In genomic region chr10:95262763-95263518, GRCh38 we compare ENCODE assay signal across 29 cellular contexts. TPM values are rescaled to one million over a fixed set of nuclear protein-coding genes. Genes with fewer than 3 reads are reported as not detected.
DNase-seq lines count a peak whose midpoint lies in the region; ATAC-seq, FAIRE-seq and TF ChIP-seq lines count a peak whose summit lies in the region.
"Had no signal": no experiment of that assay in that cellular context is flagged by ENCODE, and none has a peak within 500 bp of the region (broad histone marks: within the 10 kb centered on the region; RNA-seq: fewer than 3 reads in every experiment).

No MANE protein-coding gene starts in this region.

- TF ChIP-seq POLR2A in H1 (IDR thresholded peaks at IDR 0.05; ENCODE audit: control extremely low read depth in 1 of 2, low read depth in 2 of 2, low read length in 2 of 2) = no peak
- no peak for TF ChIP-seq POLR2A in upper lobe of left lung (IDR thresholded peaks at IDR 0.05)

- TF ChIP-seq EP300 in H1 (IDR thresholded peaks at IDR 0.05; ENCODE audit: borderline replicate concordance in 1 of 2, low read depth in 2 of 2, low read length in 2 of 2) = no peak
- no peak for TF ChIP-seq EP300 in upper lobe of left lung (IDR thresholded peaks at IDR 0.05)

- BruUV-seq in mammary epithelial cell (replicated peaks; lab: Mats Ljungman, UMichigan) = no TSS peak
- BruUV-seq in MCF 10A (replicated peaks; lab: Mats Ljungman, UMichigan) = no TSS peak

- no peaks in the 10 kb centered on the region for H3K27me3 Mint-ChIP-seq in MCF 10A (ENCODE audit: insufficient read depth, unreplicated experiment)
- H3K27me3 Mint-ChIP-seq: activated T-helper 17 cell treated with anti-CD3 and anti-CD28 coated beads, Interleukin-2, amount 50 U/mL, for 72 hours had no signal

- H3K18ac ChIP-seq in H1 (ENCODE audit: extremely low read depth, low read length) = no peak overlapping the region; the same call in 1 of the 2 replicates

- peaks cover 63% of the 10 kb centered on the region for H3K79me2 ChIP-seq in mammary epithelial cell (ENCODE audit: insufficient read depth, low read length)
- H3K79me2 ChIP-seq in H1 (ENCODE audit: control insufficient read depth in 1 of 2, insufficient read depth in 2 of 2, low read length in 2 of 2) = peaks cover 0 to 5% of the 10 kb centered on the region in 2 experiments; a peak in 1 of 4 replicates

- H3K4me3 ChIP-seq in mammary epithelial cell (replicated peaks in 1 of 3; ENCODE audit: insufficient read depth in 1 of 3, low read depth in 2 of 3, low read length in 3 of 3) (no peak overlapping the region), H1 (ENCODE audit: extremely low read depth in 1 of 4, insufficient read depth in 2 of 4, low read depth in 3 of 4, low read length in 4 of 4) (no peak overlapping the region), mucosa of stomach (ENCODE audit: low read length) (no peak overlapping the region), upper lobe of left lung (no peak overlapping the region)
- H3K4me3 ChIP-seq: ovary, sigmoid colon, vagina had no signal

- in situ Hi-C loops in mammary epithelial cell (cut with MboI; ENCODE audit: low sequenced_read_pairs in 2 of 2) = no loop called here

- H4K20me1 ChIP-seq in mammary epithelial cell (ENCODE audit: insufficient read depth, low read length) (no peaks in the 10 kb centered on the region), H1 (replicated peaks in 1 of 2; ENCODE audit: control insufficient read depth in 1 of 2, insufficient read depth in 2 of 2, low read length in 2 of 2) (no peaks in the 10 kb centered on the region)

- no peak for TF ChIP-seq RAD21 in H1 (IDR thresholded peaks at IDR 0.05 in 1 of 2, conservative IDR thresholded peaks at IDR 0.05 in 1 of 2; ENCODE audit: low read depth in 2 of 2, low read length in 2 of 2)

- peaks cover 2% of the 10 kb centered on the region; the same call in 1 of the 2 replicates for H3K79me1 ChIP-seq in H1 (ENCODE audit: low read depth, low read length)

- no peak overlapping the region for H3K4ac ChIP-seq in H1 (replicated peaks; ENCODE audit: insufficient read length, low read depth, low read length)

- H3K4me2 ChIP-seq in mammary epithelial cell (ENCODE audit: insufficient read depth, low read depth, low read length) (no peak overlapping the region), H1 (ENCODE audit: insufficient read depth in 1 of 2, low read depth in 2 of 2, low read length in 2 of 2) (no peak overlapping the region)

- FAIRE-seq in H1 (lab: Jason Lieb, UNC) = no peak
- FAIRE-seq: D721Med, H54 had no signal

- POLR2A ChIA-PET in MCF 10A (lab: Yijun Ruan, JAX) = no interaction called here
- POLR2A ChIA-PET in H1 (lab: Charles Lee; ENCODE audit: partially characterized antibody) = interaction anchor here (1.8 kb wide), 1 partner anchor 32 kb away, joined by 5 read pairs; no protein-coding TSS in a partner anchor

- H3K36me3 ChIP-seq in mammary epithelial cell (ENCODE audit: insufficient read depth, low read length) (peaks cover 32% of the 10 kb centered on the region), H1 (ENCODE audit: control insufficient read depth in 2 of 4, insufficient read depth in 4 of 4, low read length in 3 of 4) (peaks cover 8 to 81% (median 29%) of the 10 kb centered on the region in 4 experiments), mucosa of stomach (ENCODE audit: control insufficient read depth, insufficient read depth, low read length) (peaks cover 13% of the 10 kb centered on the region), upper lobe of left lung (peaks cover 0 to 83% (median 25%) of the 10 kb centered on the region in 4 donors)
- H3K36me3 ChIP-seq: BE2C, ovary, sigmoid colon had no signal

- H2BK120ac ChIP-seq in H1 (replicated peaks; ENCODE audit: low read depth, low read length) = no peak overlapping the region

- no peaks in the 10 kb centered on the region for H3K23me2 ChIP-seq in H1 (ENCODE audit: low read depth, low read length)

- peak overlapping the region; percentile 37; the same call in 1 of the 2 replicates for H2BK5ac ChIP-seq in H1 (ENCODE audit: low read depth, low read length)

- peaks cover 59% of the 10 kb centered on the region for H3K36me3 Mint-ChIP-seq in MCF 10A (ENCODE audit: insufficient read depth, unreplicated experiment)
- H3K36me3 Mint-ChIP-seq: activated naive CD8-positive, alpha-beta T cell treated with anti-CD3 and anti-CD28 coated beads, Interleukin-2, amount 10 ng/mL, durations not matched to agents 7 days and 5 days had no signal

- no peak overlapping the region for H3K4me3 Mint-ChIP-seq in MCF 10A (ENCODE audit: unreplicated experiment)
- H3K4me3 Mint-ChIP-seq: activated CD4-positive, alpha-beta T cell treated with anti-CD3 and anti-CD28 coated beads for 36 hours; activated naive CD8-positive, alpha-beta T cell treated with anti-CD3 and anti-CD28 coated beads, Interleukin-2, amount 10 ng/mL, durations not matched to agents 7 days and 5 days; activated T-helper 17 cell treated with anti-CD3 and anti-CD28 coated beads, Interleukin-2, amount 50 U/mL, for 72 hours; stimulated activated naive CD8-positive, alpha-beta T cell treated with anti-CD3 and anti-CD28 coated beads, Interleukin-15, amount 100 ng/mL, for 72 hours had no signal

- 0 out of 2 replicates have a peak overlapping the region, but pooled peaks have one; percentile 10 for H2BK12ac ChIP-seq in H1 (ENCODE audit: low read depth, low read length)

- dilution Hi-C loops in mammary epithelial cell (cut with HindIII; ENCODE audit: low sequenced_read_pairs) = no loop called here

- ATAC-seq in upper lobe of left lung (ENCODE audit: low FRiP score in 2 of 2) = peak in 1 of 2 donors; percentile 38
- ATAC-seq: activated CD4-positive, alpha-beta T cell treated with anti-CD3 and anti-CD28 coated beads for 36 hours; activated T-helper 17 cell treated with anti-CD3 and anti-CD28 coated beads, Interleukin-2, amount 50 U/mL, for 72 hours; left cardiac atrium; stimulated activated naive CD8-positive, alpha-beta T cell treated with anti-CD3 and anti-CD28 coated beads, Interleukin-15, amount 100 ng/mL, for 72 hours had no signal

- no peak overlapping the region for H2AFZ ChIP-seq in mammary epithelial cell (ENCODE audit: low read depth, low read length)
- H2AFZ ChIP-seq in H1 (ENCODE audit: low read length) = no peak overlapping the region

- H3K56ac ChIP-seq in H1 (replicated peaks; ENCODE audit: insufficient read length, low read depth, low read length) = no peak overlapping the region

- H2BK20ac ChIP-seq in H1 (ENCODE audit: low read length) = peak overlapping the region; percentile 21; the same call in 1 of the 2 replicates

- DNase-seq in mammary epithelial cell (no peak), MCF 10A (ENCODE audit: unreplicated experiment) (no peak), H1 (ENCODE audit: low read depth in 1 of 2, low spot score in 2 of 2) (peak in 1 of 2 experiments; percentile 27), upper lobe of left lung (no peak), activated T-cell treated with anti-CD3 and anti-CD28 coated beads for 4 hours (no peak), NCI-H446 (lab: John Stamatoyannopoulos, UW) (no peak), epidermal melanocyte (ENCODE audit: insufficient read length, low spot score) (no peak)
- DNase-seq: activated CD4-positive, alpha-beta T cell treated with anti-CD3 and anti-CD28 coated beads for 36 hours; activated naive CD8-positive, alpha-beta T cell treated with anti-CD3 and anti-CD28 coated beads, Interleukin-2, amount 10 ng/mL, durations not matched to agents 7 days and 5 days; BE2C; brain microvascular endothelial cell; cortex of kidney; foreskin melanocyte; left cardiac atrium; MV-4-11; NCI-H1694 treated with DMSO at 0.1 percent for 48 hours; NCI-H345; NK-92 treated with Interleukin-12 subunit alpha and Interleukin-12 subunit beta, amount 100 ng/mL, for 24 hours; ovary; RPMI8226; sigmoid colon; stimulated activated naive CD8-positive, alpha-beta T cell treated with anti-CD3 and anti-CD28 coated beads, Interleukin-15, amount 100 ng/mL, for 72 hours had no signal

- no peak overlapping the region for H3K23ac ChIP-seq in H1 (ENCODE audit: insufficient read length)

- peak overlapping the region; percentile 73 for H2BK15ac ChIP-seq in H1 (ENCODE audit: low read length)

- WGBS in mammary epithelial cell (ENCODE audit: low coverage, missing lambda C conversion rate) = 72% methylated on average over 4 of the region's 5 CpGs
- 78% methylated on average over 5 of the region's 5 CpGs; no CpG with 5 or more reads in 1 of the 2 experiments for WGBS in H1 (ENCODE audit: extremely low coverage in 1 of 2, insufficient coverage in 1 of 2, insufficient read length in 1 of 2, insufficient replicate concordance in 2 of 2, low coverage in 1 of 2, low lambda C conversion rate in 2 of 2, missing lambda C conversion rate in 1 of 2), 2 experiments
- WGBS in upper lobe of left lung, 2 donors = 62 to 67% methylated on average over 5 of the region's 5 CpGs

- peaks cover 37% of the 10 kb centered on the region for H3K4me1 Mint-ChIP-seq in MCF 10A (ENCODE audit: insufficient read depth, unreplicated experiment)
- H3K4me1 Mint-ChIP-seq: activated naive CD8-positive, alpha-beta T cell treated with anti-CD3 and anti-CD28 coated beads, Interleukin-2, amount 10 ng/mL, durations not matched to agents 7 days and 5 days; activated T-helper 17 cell treated with anti-CD3 and anti-CD28 coated beads, Interleukin-2, amount 50 U/mL, for 72 hours; stimulated activated naive CD8-positive, alpha-beta T cell treated with anti-CD3 and anti-CD28 coated beads, Interleukin-15, amount 100 ng/mL, for 72 hours had no signal

- H3K9ac ChIP-seq in mammary epithelial cell (ENCODE audit: insufficient read depth, low read length) = no peak overlapping the region
- H3K9ac ChIP-seq in H1 (replicated peaks in 1 of 4; ENCODE audit: extremely low read depth in 1 of 4, low read depth in 3 of 4, low read length in 3 of 4) = no peak overlapping the region
- peak overlapping the region; percentile 11 for H3K9ac ChIP-seq in mucosa of stomach (ENCODE audit: low read length)

- peak overlapping the region; percentile 91; the same call in 1 of the 2 replicates for H2AK5ac ChIP-seq in H1 (ENCODE audit: low read depth, low read length)

- H3K4me1 ChIP-seq in mammary epithelial cell (ENCODE audit: insufficient read depth, low read length) = peaks cover 58% of the 10 kb centered on the region
- peaks cover 5 to 28% (median 15%) of the 10 kb centered on the region in 4 experiments for H3K4me1 ChIP-seq in H1 (replicated peaks in 1 of 4; ENCODE audit: control insufficient read depth in 3 of 4, insufficient read depth in 4 of 4, low read length in 3 of 4)
- H3K4me1 ChIP-seq in mucosa of stomach (ENCODE audit: control insufficient read depth, insufficient read depth, low read length) = peaks cover 46% of the 10 kb centered on the region
- H3K4me1 ChIP-seq in upper lobe of left lung = peaks cover 47 to 78% (median 64%) of the 10 kb centered on the region in 4 donors
- H3K4me1 ChIP-seq: BE2C had no signal

- H4K8ac ChIP-seq in H1 (ENCODE audit: extremely low read depth, insufficient read depth, low read length) = no peak overlapping the region

- no peak overlapping the region for H3K14ac ChIP-seq in H1 (ENCODE audit: insufficient read length)

- intact Hi-C loops in mammary epithelial cell (cut with micrococcal nuclease) = no loop called here
- intact Hi-C loops in MCF 10A (cut with micrococcal nuclease) = loop anchor here (5.0 kb wide), 1 partner anchor 44 kb away; no protein-coding TSS in a partner anchor

- TF ChIP-seq CTCF in mammary epithelial cell (conservative IDR thresholded peaks at IDR 0.05 in 1 of 2, IDR thresholded peaks at IDR 0.05 in 1 of 2; ENCODE audit: extremely low read depth in 1 of 2, insufficient read depth in 1 of 2, low read depth in 1 of 2, low read length in 2 of 2) (no peak), MCF 10A (IDR thresholded peaks at IDR 0.05; ENCODE audit: unreplicated experiment) (no peak), H1 (IDR thresholded peaks at IDR 0.05; ENCODE audit: control extremely low read depth in 1 of 3, insufficient read depth in 1 of 3, low read depth in 1 of 3, low read length in 3 of 3) (no peak), upper lobe of left lung (IDR thresholded peaks at IDR 0.05) (no peak)

- peak overlapping the region; percentile 65 for H3K27ac ChIP-seq in mammary epithelial cell (ENCODE audit: insufficient read depth, low read depth, low read length)
- no peak overlapping the region for H3K27ac ChIP-seq in H1 (ENCODE audit: low read depth, low read length)
- H3K27ac ChIP-seq in upper lobe of left lung = peak overlapping the region; percentile 22 to 85 (median 72)
- H3K27ac ChIP-seq: brain microvascular endothelial cell, HL-60, ovary, sigmoid colon, vagina had no signal

- H3K27me3 ChIP-seq in mammary epithelial cell (ENCODE audit: insufficient read depth, low read length) (no peaks in the 10 kb centered on the region), H1 (replicated peaks in 1 of 4; ENCODE audit: control insufficient read depth in 3 of 4, extremely low read depth in 1 of 4, insufficient read depth in 3 of 4, low read length in 3 of 4) (no peaks in the 10 kb centered on the region), mucosa of stomach (ENCODE audit: control insufficient read depth, insufficient read depth, low read length) (no peaks in the 10 kb centered on the region), upper lobe of left lung (no peaks in the 10 kb centered on the region)
- H3K27me3 ChIP-seq: BE2C, brain microvascular endothelial cell, ovary, sigmoid colon, vagina had no signal

- H4K5ac ChIP-seq in H1 (ENCODE audit: insufficient read length, low read depth, low read length) = no peak overlapping the region

- H4K91ac ChIP-seq in H1 (replicated peaks; ENCODE audit: insufficient read length, low read length) = peak overlapping the region; percentile 61

- no peaks in the 10 kb centered on the region for H3K9me3 Mint-ChIP-seq in MCF 10A (ENCODE audit: unreplicated experiment)
- H3K9me3 Mint-ChIP-seq: activated naive CD8-positive, alpha-beta T cell treated with anti-CD3 and anti-CD28 coated beads, Interleukin-2, amount 10 ng/mL, durations not matched to agents 7 days and 5 days; activated T-helper 17 cell treated with anti-CD3 and anti-CD28 coated beads, Interleukin-2, amount 50 U/mL, for 72 hours; stimulated activated naive CD8-positive, alpha-beta T cell treated with anti-CD3 and anti-CD28 coated beads, Interleukin-15, amount 100 ng/mL, for 72 hours had no signal

- CTCF ChIA-PET in mammary epithelial cell (lab: Charles Lee; ENCODE audit: low non-redundant PET) (no interaction called here), MCF 10A (lab: Yijun Ruan, JAX) (no interaction called here), H1 (lab: Charles Lee; ENCODE audit: partially characterized antibody) (interaction anchor here (0.6 to 7.3 kb wide), 3 partner anchors 16 to 99 kb away, joined by 3 to 52 read pairs (median 6); no protein-coding TSS in a partner anchor)

- H3K9me3 ChIP-seq in mammary epithelial cell (replicated peaks; ENCODE audit: insufficient read depth, low read length) = no peaks in the 10 kb centered on the region
- H3K9me3 ChIP-seq in H1 (ENCODE audit: insufficient read depth in 2 of 2, low read depth in 1 of 2, low read length in 1 of 2) = no peaks in the 10 kb centered on the region
- no peaks in the 10 kb centered on the region for H3K9me3 ChIP-seq in mucosa of stomach (ENCODE audit: control insufficient read depth, low read length)
- H3K9me3 ChIP-seq in upper lobe of left lung = no peaks in the 10 kb centered on the region
- H3K9me3 ChIP-seq: BE2C, ovary, sigmoid colon, vagina had no signal

- no peak overlapping the region for H3K27ac Mint-ChIP-seq in MCF 10A (ENCODE audit: low read depth, unreplicated experiment)
- H3K27ac Mint-ChIP-seq: activated CD4-positive, alpha-beta T cell treated with anti-CD3 and anti-CD28 coated beads for 36 hours; activated naive CD8-positive, alpha-beta T cell treated with anti-CD3 and anti-CD28 coated beads, Interleukin-2, amount 10 ng/mL, durations not matched to agents 7 days and 5 days; activated T-helper 17 cell treated with anti-CD3 and anti-CD28 coated beads, Interleukin-2, amount 50 U/mL, for 72 hours; stimulated activated naive CD8-positive, alpha-beta T cell treated with anti-CD3 and anti-CD28 coated beads, Interleukin-15, amount 100 ng/mL, for 72 hours had no signal

RNA-seq across cellular contexts. Expression of gene PDLIM1, which starts 27.9 kb away (rescaled TPM):
- total RNA-seq in mammary epithelial cell = 100 to 1,000 TPM; 105 to 364 TPM
- 290 TPM for polyA plus RNA-seq in mammary epithelial cell
- 643 TPM for polyA minus RNA-seq in mammary epithelial cell
- 74.6 and 98.1 TPM in 2 replicates for total RNA-seq in MCF 10A (2022)
- total RNA-seq in H1 (2021; fragmentation: NEBNext Ultra II Directional; extraction: Animal tissue kit (Norgen Biotek cat#: 25700)) = 245 and 264 TPM in 2 replicates
- 169 and 199 TPM in 2 replicates for polyA plus RNA-seq in H1 (2011; rRNA removed)
- polyA plus RNA-seq in H1 (2011; cell fraction: cytosol; rRNA removed) = 145 TPM
- 149 TPM for polyA plus RNA-seq in H1 (2011; cell fraction: nucleus; rRNA removed)
- polyA plus RNA-seq in H1 (2012, experiment 1 of 2) = 232 to 293 TPM (median 265 TPM) in 4 replicates
- polyA plus RNA-seq in H1 (2012, experiment 2 of 2) = 278 TPM
- polyA plus RNA-seq in H1 (2013, experiment 1 of 2) = 242 TPM
- polyA plus RNA-seq in H1 (2013, experiment 2 of 2) = 244 TPM
- polyA minus RNA-seq in H1 (2011; rRNA and poly(A)+ RNA removed) = 142 and 150 TPM in 2 replicates
- 109 TPM for polyA minus RNA-seq in H1 (2011; cell fraction: cytosol; rRNA and poly(A)+ RNA removed)
- 70.1 TPM for polyA minus RNA-seq in H1 (2011; cell fraction: nucleus; rRNA and poly(A)+ RNA removed)
- 100 to 1,000 TPM in 5 of 6 donors, 10 to 100 TPM in 1; 78.6 to 239 (median 178) TPM for total RNA-seq in upper lobe of left lung
- total RNA-seq: G401 had no signal
